In genomic region chr13:95724252-95724651, GRCh38 we compare ENCODE assay signal across 21 cellular contexts. TPM values are rescaled to one million over a fixed set of nuclear protein-coding genes. Genes with fewer than 3 reads are reported as not detected.
A peak's percentile ranks its signal among the peaks of the same experiment; 100 is the strongest.
DNase-seq lines count a peak whose midpoint lies in the region; ATAC-seq, FAIRE-seq and TF ChIP-seq lines count a peak whose summit lies in the region.
"Had no signal": no experiment of that assay in that cellular context is flagged by ENCODE, and none has a peak within 500 bp of the region (broad histone marks: within the 10 kb centered on the region; RNA-seq: fewer than 3 reads in every experiment).

No MANE protein-coding gene starts in this region.

- H3K27ac ChIP-seq in GM23338 (ENCODE audit: low read depth), result no peak overlapping the region
- no peak overlapping the region for H3K27ac ChIP-seq in body of pancreas
- H3K27ac ChIP-seq: BLaER1 treated with 17β-estradiol and CSF1 and Interleukin-3, amounts not matched to agents 10 nM and 100 nM had no signal

- no peaks in the 10 kb centered on the region; the same call in 1 of the 2 replicates for H3K79me2 ChIP-seq in GM23338 (replicated peaks; ENCODE audit: insufficient read depth)

- H3K27ac Mint-ChIP-seq in activated CD4-positive, alpha-beta T cell treated with anti-CD3 and anti-CD28 coated beads for 36 hours, result no peak overlapping the region
- no peak overlapping the region for H3K27ac Mint-ChIP-seq in activated CD8-positive, alpha-beta T cell treated with anti-CD3 and anti-CD28 coated beads, Interleukin-2, amount 10 ng/mL, durations not matched to agents 7 days and 5 days
- no peak overlapping the region for H3K27ac Mint-ChIP-seq in GM23338
- H3K27ac Mint-ChIP-seq: B cell had no signal

- CTCF ChIA-PET in activated CD4-positive, alpha-beta T cell treated with anti-CD3 and anti-CD28 coated beads for 36 hours (lab: Charles Lee), result interaction anchor here (0.7 kb wide), 1 partner anchor 187 kb away, joined by 3 read pairs; no protein-coding TSS in a partner anchor
- CTCF ChIA-PET in activated CD8-positive, alpha-beta T cell treated with anti-CD3 and anti-CD28 coated beads, Interleukin-2, amount 10 ng/mL, durations not matched to agents 7 days and 5 days (lab: Charles Lee), result no interaction called here

- H3K36me3 ChIP-seq in GM23338 (ENCODE audit: insufficient read depth) (no peaks in the 10 kb centered on the region), body of pancreas (replicated peaks in 1 of 2; ENCODE audit: insufficient read depth in 1 of 2, low read depth in 2 of 2) (no peaks in the 10 kb centered on the region)
- H3K36me3 ChIP-seq: HAP-1 had no signal

- no peak for TF ChIP-seq CTCF in GM23338 (conservative IDR thresholded peaks at IDR 0.05; ENCODE audit: low read depth in 2 of 2)
- TF ChIP-seq CTCF in body of pancreas (IDR thresholded peaks at IDR 0.05), result no peak

- peak; percentile 65 for FAIRE-seq in colon (lab: Jason Lieb, UNC)
- FAIRE-seq: GM12892, H1, HepG2 had no signal

- peaks cover 48% of the 10 kb centered on the region for H3K36me3 Mint-ChIP-seq in activated CD4-positive, alpha-beta T cell treated with anti-CD3 and anti-CD28 coated beads for 36 hours (ENCODE audit: low read depth)
- H3K36me3 Mint-ChIP-seq in activated CD8-positive, alpha-beta T cell treated with anti-CD3 and anti-CD28 coated beads, Interleukin-2, amount 10 ng/mL, durations not matched to agents 7 days and 5 days (ENCODE audit: low read depth), result peaks cover 33% of the 10 kb centered on the region
- peaks cover 5% of the 10 kb centered on the region; the same call in 2 of the 3 replicates for H3K36me3 Mint-ChIP-seq in GM23338 (ENCODE audit: low read depth)

- no peak overlapping the region for H3K4me2 ChIP-seq in GM23338
- H3K4me2 ChIP-seq: BLaER1 treated with 17β-estradiol and CSF1 and Interleukin-3, amounts not matched to agents 10 nM and 100 nM had no signal

- DNase-seq in ELR (ENCODE audit: low read depth) (peak; percentile 6), NCI-H226 (peak; percentile 20), iris pigment epithelial cell (ENCODE audit: low read depth) (peak; percentile 31), GM23338 (ENCODE audit: low spot score) (no peak), body of pancreas (no peak)
- no peak for DNase-seq in activated CD4-positive, alpha-beta T cell treated with anti-CD3 and anti-CD28 coated beads for 36 hours
- DNase-seq in activated CD8-positive, alpha-beta T cell treated with anti-CD3 and anti-CD28 coated beads, Interleukin-2, amount 10 ng/mL, durations not matched to agents 7 days and 5 days, result no peak
- DNase-seq: 8988T; CD4-positive, CD25-positive, alpha-beta regulatory T cell; CD8-positive, alpha-beta memory T cell; COR-L47; DMS 273 treated with DMSO at 0.1 percent for 48 hours; DMS53; GDM1 had no signal

- 91 to 96% methylated on average over 3 of the region's 3 CpGs for WGBS in body of pancreas, 2 donors

- H3K9me2 ChIP-seq in GM23338 (ENCODE audit: insufficient read depth), result no peaks in the 10 kb centered on the region

- H3K4me1 ChIP-seq in GM23338 (ENCODE audit: insufficient read depth) (no peaks in the 10 kb centered on the region), body of pancreas (no peaks in the 10 kb centered on the region)
- H3K4me1 ChIP-seq: HAP-1 had no signal

- peaks cover 2% of the 10 kb centered on the region for H3K9me3 Mint-ChIP-seq in activated CD4-positive, alpha-beta T cell treated with anti-CD3 and anti-CD28 coated beads for 36 hours (ENCODE audit: low read depth)
- no peaks in the 10 kb centered on the region for H3K9me3 Mint-ChIP-seq in activated CD8-positive, alpha-beta T cell treated with anti-CD3 and anti-CD28 coated beads, Interleukin-2, amount 10 ng/mL, durations not matched to agents 7 days and 5 days (ENCODE audit: insufficient read depth)
- no peaks in the 10 kb centered on the region for H3K9me3 Mint-ChIP-seq in GM23338

- no peaks in the 10 kb centered on the region for H3K27me3 Mint-ChIP-seq in activated CD4-positive, alpha-beta T cell treated with anti-CD3 and anti-CD28 coated beads for 36 hours
- H3K27me3 Mint-ChIP-seq in activated CD8-positive, alpha-beta T cell treated with anti-CD3 and anti-CD28 coated beads, Interleukin-2, amount 10 ng/mL, durations not matched to agents 7 days and 5 days (ENCODE audit: low read depth), result no peaks in the 10 kb centered on the region
- H3K27me3 Mint-ChIP-seq in GM23338 (ENCODE audit: insufficient read depth, low read depth, poor library complexity), result peaks cover 2% of the 10 kb centered on the region
- H3K27me3 Mint-ChIP-seq: B cell; CD4-positive, CD25-positive, alpha-beta regulatory T cell; CD8-positive, alpha-beta memory T cell had no signal

- no peaks in the 10 kb centered on the region for H3F3A ChIP-seq in GM23338 (replicated peaks; ENCODE audit: low read depth)

- H3K4me3 ChIP-seq in GM23338, result no peak overlapping the region
- H3K4me3 ChIP-seq in body of pancreas, result no peak overlapping the region
- H3K4me3 ChIP-seq: BLaER1 treated with 17β-estradiol and CSF1 and Interleukin-3, amounts not matched to agents 10 nM and 100 nM; HAP-1 had no signal

- peaks cover 14% of the 10 kb centered on the region for H3K4me1 Mint-ChIP-seq in activated CD4-positive, alpha-beta T cell treated with anti-CD3 and anti-CD28 coated beads for 36 hours
- H3K4me1 Mint-ChIP-seq in activated CD8-positive, alpha-beta T cell treated with anti-CD3 and anti-CD28 coated beads, Interleukin-2, amount 10 ng/mL, durations not matched to agents 7 days and 5 days (ENCODE audit: low read depth), result peaks cover 7% of the 10 kb centered on the region
- H3K4me1 Mint-ChIP-seq in GM23338, result no peaks in the 10 kb centered on the region

- no peaks in the 10 kb centered on the region; the same call in 1 of the 2 replicates for H4K20me1 ChIP-seq in GM23338 (replicated peaks; ENCODE audit: insufficient read depth)

- H3K9me3 ChIP-seq in body of pancreas, result no peaks in the 10 kb centered on the region
- H3K9me3 ChIP-seq: HAP-1 had no signal

- H3K4me3 Mint-ChIP-seq in activated CD4-positive, alpha-beta T cell treated with anti-CD3 and anti-CD28 coated beads for 36 hours, result no peak overlapping the region
- no peak overlapping the region for H3K4me3 Mint-ChIP-seq in activated CD8-positive, alpha-beta T cell treated with anti-CD3 and anti-CD28 coated beads, Interleukin-2, amount 10 ng/mL, durations not matched to agents 7 days and 5 days
- no peak overlapping the region for H3K4me3 Mint-ChIP-seq in GM23338
- H3K4me3 Mint-ChIP-seq: B cell; CD4-positive, CD25-positive, alpha-beta regulatory T cell; CD8-positive, alpha-beta memory T cell had no signal

- intact Hi-C loops in activated CD4-positive, alpha-beta T cell treated with anti-CD3 and anti-CD28 coated beads for 36 hours (cut with DNase I, micrococcal nuclease), result no loop called here
- intact Hi-C loops in body of pancreas (cut with DNase I), result no loop called here

- no peak overlapping the region for H2AFZ ChIP-seq in GM23338

- no peak for TF ChIP-seq POLR2A in body of pancreas (IDR thresholded peaks at IDR 0.05)

- POLR2A ChIA-PET in activated CD4-positive, alpha-beta T cell treated with anti-CD3 and anti-CD28 coated beads for 36 hours (lab: Charles Lee), result no interaction called here
- POLR2A ChIA-PET in activated CD8-positive, alpha-beta T cell treated with anti-CD3 and anti-CD28 coated beads, Interleukin-2, amount 10 ng/mL, durations not matched to agents 7 days and 5 days (lab: Charles Lee), result no interaction called here

- H3K27me3 ChIP-seq in GM23338 (ENCODE audit: insufficient read depth), result no peaks in the 10 kb centered on the region
- H3K27me3 ChIP-seq in body of pancreas, result no peaks in the 10 kb centered on the region
- H3K27me3 ChIP-seq: BLaER1 treated with 17β-estradiol and CSF1 and Interleukin-3, amounts not matched to agents 10 nM and 100 nM had no signal

- no peak for ATAC-seq in activated CD4-positive, alpha-beta T cell treated with anti-CD3 and anti-CD28 coated beads for 36 hours
- no peak for ATAC-seq in activated CD8-positive, alpha-beta T cell treated with anti-CD3 and anti-CD28 coated beads, Interleukin-2, amount 10 ng/mL, durations not matched to agents 7 days and 5 days
- ATAC-seq in GM23338, result no peak
- no peak for ATAC-seq in body of pancreas
- ATAC-seq: HepG2 had no signal

TF ChIP-seq in GM23338, 12 proteins besides CTCF, POLR2A, EP300 and RAD21 (continues in another document):
- no peak for TF ChIP-seq ZNF331 (CRISPR knock-in tag; IDR thresholded peaks at IDR 0.05; ENCODE audit: low read depth)
- TF ChIP-seq, protein P1, sequence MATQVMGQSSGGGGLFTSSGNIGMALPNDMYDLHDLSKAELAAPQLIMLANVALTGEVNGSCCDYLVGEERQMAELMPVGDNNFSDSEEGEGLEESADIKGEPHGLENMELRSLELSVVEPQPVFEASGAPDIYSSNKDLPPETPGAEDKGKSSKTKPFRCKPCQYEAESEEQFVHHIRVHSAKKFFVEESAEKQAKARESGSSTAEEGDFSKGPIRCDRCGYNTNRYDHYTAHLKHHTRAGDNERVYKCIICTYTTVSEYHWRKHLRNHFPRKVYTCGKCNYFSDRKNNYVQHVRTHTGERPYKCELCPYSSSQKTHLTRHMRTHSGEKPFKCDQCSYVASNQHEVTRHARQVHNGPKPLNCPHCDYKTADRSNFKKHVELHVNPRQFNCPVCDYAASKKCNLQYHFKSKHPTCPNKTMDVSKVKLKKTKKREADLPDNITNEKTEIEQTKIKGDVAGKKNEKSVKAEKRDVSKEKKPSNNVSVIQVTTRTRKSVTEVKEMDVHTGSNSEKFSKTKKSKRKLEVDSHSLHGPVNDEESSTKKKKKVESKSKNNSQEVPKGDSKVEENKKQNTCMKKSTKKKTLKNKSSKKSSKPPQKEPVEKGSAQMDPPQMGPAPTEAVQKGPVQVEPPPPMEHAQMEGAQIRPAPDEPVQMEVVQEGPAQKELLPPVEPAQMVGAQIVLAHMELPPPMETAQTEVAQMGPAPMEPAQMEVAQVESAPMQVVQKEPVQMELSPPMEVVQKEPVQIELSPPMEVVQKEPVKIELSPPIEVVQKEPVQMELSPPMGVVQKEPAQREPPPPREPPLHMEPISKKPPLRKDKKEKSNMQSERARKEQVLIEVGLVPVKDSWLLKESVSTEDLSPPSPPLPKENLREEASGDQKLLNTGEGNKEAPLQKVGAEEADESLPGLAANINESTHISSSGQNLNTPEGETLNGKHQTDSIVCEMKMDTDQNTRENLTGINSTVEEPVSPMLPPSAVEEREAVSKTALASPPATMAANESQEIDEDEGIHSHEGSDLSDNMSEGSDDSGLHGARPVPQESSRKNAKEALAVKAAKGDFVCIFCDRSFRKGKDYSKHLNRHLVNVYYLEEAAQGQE (IDR thresholded peaks at IDR 0.05; ENCODE audit: unreplicated experiment), result no peak
- no peak for TF ChIP-seq NANOG (IDR thresholded peaks at IDR 0.05; ENCODE audit: borderline replicate concordance)
- no peak for TF ChIP-seq JUNB (IDR thresholded peaks at IDR 0.05; ENCODE audit: unreplicated experiment)
- TF ChIP-seq POLR2AphosphoS5 (IDR thresholded peaks at IDR 0.05; ENCODE audit: low read depth), result no peak

RNA-seq across cellular contexts. Expression of gene DNAJC3, which starts 47.3 kb away (rescaled TPM):
- 10 to 100 TPM; 13.4 to 16.3 TPM for total RNA-seq in activated CD4-positive, alpha-beta T cell treated with anti-CD3 and anti-CD28 coated beads for 36 hours
- 10 to 100 TPM; 17.4 to 17.8 TPM for total RNA-seq in activated CD8-positive, alpha-beta T cell treated with anti-CD3 and anti-CD28 coated beads, Interleukin-2, amount 10 ng/mL, durations not matched to agents 7 days and 5 days
- total RNA-seq in GM23338 (2014; rRNA removed; shearing (Covaris generic)), result 27.5 and 28.9 TPM in 2 replicates
- polyA plus RNA-seq in GM23338 (2016; fragmentation: Nextera tagmentation; extraction: Ambion mirVana), result 14.5 and 19.5 TPM in 2 replicates
- 10 to 100 TPM; 40.2 to 52.1 TPM for total RNA-seq in body of pancreas

Comparison
In these comparisons a context has a peak if more than half of its experiments do, and no peak if none do; other contexts are left out.
1. DNase-seq: peak in ELR (single experiment), NCI-H226 (single experiment) and iris pigment epithelial cell (single experiment); none in activated CD4-positive, alpha-beta T cell treated with anti-CD3 and anti-CD28 coated beads for 36 hours (single experiment), activated CD8-positive, alpha-beta T cell treated with anti-CD3 and anti-CD28 coated beads, Interleukin-2, amount 10 ng/mL, durations not matched to agents 7 days and 5 days (single experiment), GM23338 (single experiment) and body of pancreas (0 of 4).